ENCODE assay signal across 20 cellular contexts in genomic region chr20:58991720-58992119, GRCh38. TPM values are rescaled to one million over a fixed set of nuclear protein-coding genes. Genes with fewer than 3 reads are reported as not detected.
DNase-seq lines count a peak whose midpoint lies in the region; ATAC-seq lines count a peak whose summit lies in the region.
"Had no signal": no experiment of that assay in that cellular context is flagged by ENCODE, and none has a peak within 500 bp of the region (broad histone marks: within the 10 kb centered on the region; RNA-seq: fewer than 3 reads in every experiment).

No MANE protein-coding gene starts in this region.

- no peak overlapping the region for H3K4me3 Mint-ChIP-seq in activated CD8-positive, alpha-beta memory T cell treated with anti-CD3 and anti-CD28 coated beads, Interleukin-2, amount 10 ng/mL, durations not matched to agents 7 days and 5 days
- no peak overlapping the region for H3K4me3 Mint-ChIP-seq in stimulated activated naive B cell treated with anti-CD40 and anti-IgM and Interleukin-4, amounts not matched to agents 10 μg/mL and 1 μg/mL and 100 μg/mL, for 72 hours
- H3K4me3 Mint-ChIP-seq: natural killer cell treated with Interleukin-12 subunit alpha and Interleukin-12 subunit beta and Interleukin-15 and Interleukin-18, amount 100 ng/mL, for 72 hours had no signal

- DNase-seq in activated CD8-positive, alpha-beta memory T cell treated with anti-CD3 and anti-CD28 coated beads, Interleukin-2, amount 10 ng/mL, durations not matched to agents 7 days and 5 days: no peak
- no peak for DNase-seq in activated CD8-positive, alpha-beta memory T cell treated with anti-CD3 and anti-CD28 coated beads for 24 hours
- peak; percentile 31 for DNase-seq in islet precursor cell
- no peak for DNase-seq in stimulated activated naive B cell treated with anti-CD40 and anti-IgM and Interleukin-4, amounts not matched to agents 10 μg/mL and 1 μg/mL and 100 μg/mL, for 72 hours
- DNase-seq in activated gamma-delta T cell (lab: John Stamatoyannopoulos, UW): no peak
- DNase-seq: activated naive CD4-positive, alpha-beta T cell treated with Interleukin-2 at 50 U/mL for 16 hours; DMS153; GM23248; Karpas-422; lower lobe of right lung; NCI-H1105 treated with DMSO at 0.1 percent for 48 hours; NCI-H774; RPMI8226; stimulated activated naive CD4-positive, alpha-beta T cell treated with Interleukin-2 at 50 U/mL for 16 hours had no signal

- ATAC-seq in activated CD8-positive, alpha-beta memory T cell treated with anti-CD3 and anti-CD28 coated beads, Interleukin-2, amount 10 ng/mL, durations not matched to agents 7 days and 5 days: no peak
- no peak for ATAC-seq in stimulated activated naive B cell treated with anti-CD40 and anti-IgM and Interleukin-4, amounts not matched to agents 10 μg/mL and 1 μg/mL and 100 μg/mL, for 72 hours (replicated peaks)
- no peak for ATAC-seq in HG03439 (IDR thresholded peaks at IDR 0.05; ENCODE audit: unreplicated experiment)
- ATAC-seq: A549; lower lobe of right lung; natural killer cell treated with Interleukin-12 subunit alpha and Interleukin-12 subunit beta and Interleukin-15 and Interleukin-18, amount 100 ng/mL, for 72 hours had no signal

- H3K36me3 Mint-ChIP-seq in activated CD8-positive, alpha-beta memory T cell treated with anti-CD3 and anti-CD28 coated beads, Interleukin-2, amount 10 ng/mL, durations not matched to agents 7 days and 5 days: peaks cover 57% of the 10 kb centered on the region
- H3K36me3 Mint-ChIP-seq in stimulated activated naive B cell treated with anti-CD40 and anti-IgM and Interleukin-4, amounts not matched to agents 10 μg/mL and 1 μg/mL and 100 μg/mL, for 72 hours: peaks cover 62 to 79% of the 10 kb centered on the region in 2 donors

- H3K9me3 Mint-ChIP-seq in activated CD8-positive, alpha-beta memory T cell treated with anti-CD3 and anti-CD28 coated beads, Interleukin-2, amount 10 ng/mL, durations not matched to agents 7 days and 5 days (ENCODE audit: low read depth): no peaks in the 10 kb centered on the region
- H3K9me3 Mint-ChIP-seq in stimulated activated naive B cell treated with anti-CD40 and anti-IgM and Interleukin-4, amounts not matched to agents 10 μg/mL and 1 μg/mL and 100 μg/mL, for 72 hours: no peaks in the 10 kb centered on the region
- H3K9me3 Mint-ChIP-seq: natural killer cell treated with Interleukin-12 subunit alpha and Interleukin-12 subunit beta and Interleukin-15 and Interleukin-18, amount 100 ng/mL, for 72 hours had no signal

- peak overlapping the region; percentile 12 for H3K27ac Mint-ChIP-seq in activated CD8-positive, alpha-beta memory T cell treated with anti-CD3 and anti-CD28 coated beads, Interleukin-2, amount 10 ng/mL, durations not matched to agents 7 days and 5 days
- H3K27ac Mint-ChIP-seq in stimulated activated naive B cell treated with anti-CD40 and anti-IgM and Interleukin-4, amounts not matched to agents 10 μg/mL and 1 μg/mL and 100 μg/mL, for 72 hours: peak overlapping the region; percentile 71

- peaks cover 12% of the 10 kb centered on the region for H3K4me1 Mint-ChIP-seq in activated CD8-positive, alpha-beta memory T cell treated with anti-CD3 and anti-CD28 coated beads, Interleukin-2, amount 10 ng/mL, durations not matched to agents 7 days and 5 days
- peaks cover 27 to 60% of the 10 kb centered on the region in 2 donors for H3K4me1 Mint-ChIP-seq in stimulated activated naive B cell treated with anti-CD40 and anti-IgM and Interleukin-4, amounts not matched to agents 10 μg/mL and 1 μg/mL and 100 μg/mL, for 72 hours

- CTCF ChIA-PET in activated CD8-positive, alpha-beta memory T cell treated with anti-CD3 and anti-CD28 coated beads, Interleukin-2, amount 10 ng/mL, durations not matched to agents 7 days and 5 days (lab: Charles Lee): no interaction called here

- no peaks in the 10 kb centered on the region for H3K27me3 Mint-ChIP-seq in activated CD8-positive, alpha-beta memory T cell treated with anti-CD3 and anti-CD28 coated beads, Interleukin-2, amount 10 ng/mL, durations not matched to agents 7 days and 5 days
- no peaks in the 10 kb centered on the region for H3K27me3 Mint-ChIP-seq in stimulated activated naive B cell treated with anti-CD40 and anti-IgM and Interleukin-4, amounts not matched to agents 10 μg/mL and 1 μg/mL and 100 μg/mL, for 72 hours
- H3K27me3 Mint-ChIP-seq: natural killer cell treated with Interleukin-12 subunit alpha and Interleukin-12 subunit beta and Interleukin-15 and Interleukin-18, amount 100 ng/mL, for 72 hours had no signal

RNA-seq across cellular contexts. Expression of gene NELFCD, which starts 10.7 kb away (rescaled TPM):
- 10 to 100 TPM; 71.2 to 86.2 TPM for total RNA-seq in activated CD8-positive, alpha-beta memory T cell treated with anti-CD3 and anti-CD28 coated beads, Interleukin-2, amount 10 ng/mL, durations not matched to agents 7 days and 5 days

RNA-seq across cellular contexts. Expression of gene CTSZ, which starts 15.3 kb away (rescaled TPM):
- total RNA-seq in activated CD8-positive, alpha-beta memory T cell treated with anti-CD3 and anti-CD28 coated beads, Interleukin-2, amount 10 ng/mL, durations not matched to agents 7 days and 5 days: 10 to 100 TPM; 39.6 to 48.0 TPM

RNA-seq across cellular contexts. Expression of gene TUBB1, which starts 27.5 kb away (rescaled TPM):
- not detected for total RNA-seq in activated CD8-positive, alpha-beta memory T cell treated with anti-CD3 and anti-CD28 coated beads, Interleukin-2, amount 10 ng/mL, durations not matched to agents 7 days and 5 days
- total RNA-seq: astrocyte; glomerular endothelial cell; GM23248; natural killer cell treated with Interleukin-12 subunit alpha and Interleukin-12 subunit beta and Interleukin-15 and Interleukin-18, amount 100 ng/mL, for 72 hours; vagina had no signal

RNA-seq across cellular contexts. Expression of gene ATP5F1E, which starts 40.4 kb away (rescaled TPM):
- total RNA-seq in activated CD8-positive, alpha-beta memory T cell treated with anti-CD3 and anti-CD28 coated beads, Interleukin-2, amount 10 ng/mL, durations not matched to agents 7 days and 5 days: 10 to 100 TPM; 78.3 to 80.8 TPM

RNA-seq across cellular contexts. Expression of gene PRELID3B, which starts 50.9 kb away (rescaled TPM):
- total RNA-seq in activated CD8-positive, alpha-beta memory T cell treated with anti-CD3 and anti-CD28 coated beads, Interleukin-2, amount 10 ng/mL, durations not matched to agents 7 days and 5 days: 100 to 1,000 TPM in 1 of 2 experiments, 10 to 100 TPM in 1; 80.4 to 104 TPM
